14 cellular contexts compared by ENCODE assay signal in the genomic region with DNA sequence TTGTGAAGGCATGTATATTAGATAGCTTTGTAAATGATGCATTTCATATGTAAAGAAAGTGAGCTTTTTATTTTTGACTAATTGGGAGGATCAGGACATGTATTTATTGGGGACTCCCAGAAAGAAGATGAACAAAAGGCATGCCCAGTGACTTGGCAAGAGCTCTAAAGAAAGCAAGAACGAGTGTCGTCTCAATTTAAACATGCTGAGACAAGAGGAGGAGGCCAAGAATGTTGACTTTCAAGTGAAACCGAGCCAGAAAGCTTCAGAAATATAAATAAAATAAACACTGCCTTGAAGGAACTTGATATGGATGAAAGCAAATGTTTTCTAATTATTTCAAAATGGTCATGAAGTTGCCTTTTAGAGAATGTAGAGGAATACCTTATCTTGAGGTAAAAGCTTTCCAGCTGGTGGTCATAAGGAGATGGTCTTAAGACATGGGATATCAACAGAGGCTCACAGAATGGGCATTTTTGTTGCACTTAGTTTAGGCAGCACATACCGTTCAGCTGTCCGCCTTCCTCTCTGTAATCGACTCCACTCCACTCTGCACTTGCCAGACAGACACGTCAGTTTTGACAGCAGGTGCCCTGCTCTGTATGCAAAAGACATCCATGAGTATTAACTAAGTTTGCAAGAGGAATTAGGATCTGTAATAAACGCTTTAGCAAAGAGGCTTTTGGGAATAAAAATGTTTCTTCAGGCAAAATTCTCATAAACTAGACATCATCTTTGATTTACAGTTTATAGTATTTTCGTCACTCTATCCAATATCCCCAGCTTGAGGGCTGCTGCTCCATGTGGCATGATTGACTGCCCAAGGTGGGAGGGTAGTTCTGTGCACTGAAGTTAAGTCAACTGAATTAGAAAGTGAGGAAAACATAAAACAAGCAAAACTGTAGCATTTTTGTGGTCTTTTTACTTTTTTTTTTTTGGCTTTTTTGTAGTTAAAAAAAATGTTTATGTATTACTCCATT.
DNase-seq lines count a peak whose midpoint lies in the region; ATAC-seq and TF ChIP-seq lines count a peak whose summit lies in the region.
"Had no signal": no experiment of that assay in that cellular context is flagged by ENCODE, and none has a peak within 500 bp of the region (broad histone marks: within the 10 kb centered on the region; RNA-seq: fewer than 3 reads in every experiment).

No MANE protein-coding gene starts in this region.

- TF ChIP-seq CTCF in MCF 10A (IDR thresholded peaks at IDR 0.05; ENCODE audit: unreplicated experiment) (no peak), breast epithelium (IDR thresholded peaks at IDR 0.05) (no peak), RWPE2 (IDR thresholded peaks at IDR 0.05; ENCODE audit: poor library complexity, severe bottlenecking) (no peak), foreskin keratinocyte (conservative IDR thresholded peaks at IDR 0.05) (no peak), heart right ventricle (IDR thresholded peaks at IDR 0.05) (no peak)

- H3K4me3 Mint-ChIP-seq in MCF 10A (ENCODE audit: unreplicated experiment) = no peak overlapping the region
- H3K4me3 Mint-ChIP-seq: CD14-positive monocyte had no signal

- H3K4me1 Mint-ChIP-seq in MCF 10A (ENCODE audit: insufficient read depth, unreplicated experiment) = peaks cover 15% of the 10 kb centered on the region
- H3K4me1 Mint-ChIP-seq: CD14-positive monocyte had no signal

- TF ChIP-seq POLR2A in breast epithelium (IDR thresholded peaks at IDR 0.05) = no peak

- H3K36me3 ChIP-seq in breast epithelium (no peaks in the 10 kb centered on the region), RWPE2 (ENCODE audit: low read depth) (no peaks in the 10 kb centered on the region), heart right ventricle (no peaks in the 10 kb centered on the region)

- H3K27me3 Mint-ChIP-seq in MCF 10A (ENCODE audit: insufficient read depth, unreplicated experiment) = no peaks in the 10 kb centered on the region

- no peaks in the 10 kb centered on the region for H3K9me3 ChIP-seq in breast epithelium
- H3K9me3 ChIP-seq in RWPE2 (ENCODE audit: severe bottlenecking) = no peaks in the 10 kb centered on the region
- no peaks in the 10 kb centered on the region for H3K9me3 ChIP-seq in heart right ventricle
- H3K9me3 ChIP-seq: A549 had no signal

- H3K4me1 ChIP-seq in breast epithelium (no peaks in the 10 kb centered on the region), RWPE2 (ENCODE audit: insufficient read depth, poor library complexity, severe bottlenecking) (peaks cover 23% of the 10 kb centered on the region), foreskin keratinocyte (peaks cover 27% of the 10 kb centered on the region), heart right ventricle (no peaks in the 10 kb centered on the region)
- H3K4me1 ChIP-seq: A549 had no signal

- no TSS peak for BruUV-seq in MCF 10A (replicated peaks; lab: Mats Ljungman, UMichigan)

- intact Hi-C loops in MCF 10A (cut with micrococcal nuclease) = no loop called here
- intact Hi-C loops in breast epithelium (cut with DNase I; ENCODE audit: low total_unique reads) = no loop called here
- intact Hi-C loops in heart right ventricle (cut with DNase I) = no loop called here

- no peaks in the 10 kb centered on the region for H3K27me3 ChIP-seq in breast epithelium
- no peaks in the 10 kb centered on the region for H3K27me3 ChIP-seq in RWPE2 (ENCODE audit: insufficient read depth, poor library complexity, severe bottlenecking)
- no peaks in the 10 kb centered on the region for H3K27me3 ChIP-seq in foreskin keratinocyte
- H3K27me3 ChIP-seq in heart right ventricle = no peaks in the 10 kb centered on the region

- POLR2A ChIA-PET in MCF 10A (lab: Yijun Ruan, JAX) = interaction anchor here (1.0 to 2.2 kb wide), 5 partner anchors 11 to 174 kb away, joined by 3 to 12 read pairs (median 8); no protein-coding TSS in a partner anchor

- H3K36me3 Mint-ChIP-seq in MCF 10A (ENCODE audit: insufficient read depth, unreplicated experiment) = no peaks in the 10 kb centered on the region
- H3K36me3 Mint-ChIP-seq: CD14-positive monocyte had no signal

- 55 to 60% methylated on average over 9 of the region's 9 CpGs for WGBS in heart right ventricle, 2 donors

- no peaks in the 10 kb centered on the region for H3K9me3 Mint-ChIP-seq in MCF 10A (ENCODE audit: unreplicated experiment)

- peak overlapping the region; percentile 46 for H3K27ac Mint-ChIP-seq in MCF 10A (ENCODE audit: low read depth, unreplicated experiment)
- H3K27ac Mint-ChIP-seq: CD14-positive monocyte had no signal

- no peak overlapping the region for H3K4me3 ChIP-seq in breast epithelium
- no peak overlapping the region for H3K4me3 ChIP-seq in RWPE2 (ENCODE audit: severe bottlenecking)
- no peak overlapping the region for H3K4me3 ChIP-seq in heart right ventricle
- H3K4me3 ChIP-seq: A549, K562 had no signal

- ATAC-seq in RWPE2 (ENCODE audit: low read depth) (no peak), foreskin keratinocyte (peak; percentile 13), heart right ventricle (no peak)
- ATAC-seq: A549, K562 had no signal

- DNase-seq in MCF 10A (ENCODE audit: unreplicated experiment) (peak; percentile 42), breast epithelium (ENCODE audit: low spot score in 2 of 2) (no peak), RWPE2 (ENCODE audit: low spot score) (no peak), foreskin keratinocyte (peak; percentile 49 to 72), NCI-H187 treated with DMSO at 0.1 percent for 48 hours (lab: John Stamatoyannopoulos, UW) (no peak), anterior cingulate cortex (lab: John Stamatoyannopoulos, UW) (no peak), heart right ventricle (no peak), GM03348 (ENCODE audit: low spot score) (no peak)
- DNase-seq: HCEC 1CT, NCI-H1092, NCI-H187 had no signal

- no peak overlapping the region for H3K27ac ChIP-seq in breast epithelium
- peak overlapping the region; percentile 55 for H3K27ac ChIP-seq in RWPE2 (ENCODE audit: poor library complexity, severe bottlenecking)
- H3K27ac ChIP-seq in foreskin keratinocyte = peak overlapping the region; percentile 22
- no peak overlapping the region for H3K27ac ChIP-seq in heart right ventricle
- H3K27ac ChIP-seq: A549 had no signal

- CTCF ChIA-PET in MCF 10A (lab: Yijun Ruan, JAX) = interaction anchor here (0.7 to 1.3 kb wide), 3 partner anchors 9 to 302 kb away, joined by 3 to 5 read pairs (median 4); no protein-coding TSS in a partner anchor

Comparison
In these comparisons a context has a peak if more than half of its experiments do, and no peak if none do; other contexts are left out.
1. DNase-seq: peak in MCF 10A (single experiment) and foreskin keratinocyte (2 of 2); none in breast epithelium (0 of 2), RWPE2 (single experiment), NCI-H187 treated with DMSO at 0.1 percent for 48 hours (single experiment), anterior cingulate cortex (0 of 58), heart right ventricle (0 of 2) and GM03348 (single experiment).
2. H3K27ac ChIP-seq: peak in RWPE2 (single experiment) and foreskin keratinocyte (single experiment); none in breast epithelium (0 of 2) and heart right ventricle (0 of 10).